ENCODE assay signal across 9 cellular contexts in the genomic region with DNA sequence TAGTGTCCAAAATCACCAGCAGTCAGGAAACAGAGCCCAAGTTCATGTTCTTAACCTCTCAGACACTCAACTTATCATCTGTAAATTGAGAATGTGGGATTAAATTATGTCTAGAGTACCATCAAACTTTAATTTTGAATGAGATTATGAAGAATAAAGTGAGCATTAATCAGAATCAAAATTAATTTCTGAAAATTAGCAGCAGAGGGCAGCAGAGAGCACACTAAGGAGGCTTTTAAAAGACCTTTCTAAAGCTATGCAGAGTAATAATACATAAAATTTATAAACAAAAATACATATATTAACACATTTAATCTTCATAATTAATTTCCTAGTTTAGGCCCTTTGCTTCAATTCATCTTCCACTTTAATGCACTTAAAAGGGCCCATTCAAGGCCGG.
DNase-seq lines count a peak whose midpoint lies in the region; ATAC-seq, FAIRE-seq and TF ChIP-seq lines count a peak whose summit lies in the region.
"Had no signal": no experiment of that assay in that cellular context is flagged by ENCODE, and none has a peak within 500 bp of the region (broad histone marks: within the 10 kb centered on the region; RNA-seq: fewer than 3 reads in every experiment).

No MANE protein-coding gene starts in this region.

- ATAC-seq in HG03571 (IDR thresholded peaks at IDR 0.05; ENCODE audit: unreplicated experiment) (no peak), GM18873 (IDR thresholded peaks at IDR 0.05; ENCODE audit: low FRiP score, unreplicated experiment) (no peak), HG03521 (IDR thresholded peaks at IDR 0.05; ENCODE audit: unreplicated experiment) (no peak)
- ATAC-seq in activated CD4-positive, CD25-positive, alpha-beta regulatory T cell treated with anti-CD3 and anti-CD28 coated beads, Interleukin-2, amount 50 U/mL, for 24 hours = no peak

- H3K27me3 ChIP-seq in WERI-Rb-1 (ENCODE audit: insufficient read depth, low read depth, severe bottlenecking) = no peaks in the 10 kb centered on the region

- TF ChIP-seq CTCF in WERI-Rb-1 (IDR thresholded peaks at IDR 0.05; ENCODE audit: low read depth, low read length) = 0 out of 2 replicates have a peak, but pooled peaks have one; percentile 4

- H3K27ac ChIP-seq in WERI-Rb-1 = no peak overlapping the region

- peak; percentile 59 for FAIRE-seq in GM18507 (lab: Jason Lieb, UNC)

- DNase-seq in AG08396 (ENCODE audit: low spot score) (peak; percentile 11), GM18507 (ENCODE audit: extremely low spot score, insufficient read length, low read depth) (no peak), WERI-Rb-1 (no peak), kidney glomerular epithelial cell (lab: John Stamatoyannopoulos, UW) (peak; percentile 14)
- DNase-seq: activated naive CD8-positive, alpha-beta T cell treated with anti-CD3 and anti-CD28 coated beads, Interleukin-2, amount 10 ng/mL, durations not matched to agents 7 days and 5 days had no signal

- no peaks in the 10 kb centered on the region for H3K36me3 ChIP-seq in WERI-Rb-1

- no peaks in the 10 kb centered on the region for H3K9me3 ChIP-seq in WERI-Rb-1 (ENCODE audit: severe bottlenecking)

- H3K4me3 ChIP-seq in WERI-Rb-1 (ENCODE audit: low read depth, low read length) = no peak overlapping the region

Comparison
In these comparisons a context has a peak if more than half of its experiments do, and no peak if none do; other contexts are left out.
1. DNase-seq: peak in AG08396 (single experiment) and kidney glomerular epithelial cell (single experiment); none in GM18507 (single experiment) and WERI-Rb-1 (single experiment).